ENCODE assay signal across 8 cellular contexts in genomic region chr20:25294459-25295385, GRCh38. TPM values are rescaled to one million over a fixed set of nuclear protein-coding genes. Genes with fewer than 3 reads are reported as not detected.
DNase-seq lines count a peak whose midpoint lies in the region; TF ChIP-seq lines count a peak whose summit lies in the region.

No MANE protein-coding gene starts in this region.

- H3K4me3 ChIP-seq in CD8-positive, alpha-beta memory T cell (ENCODE audit: low read length) = no peak overlapping the region
- H3K4me3 ChIP-seq in HEK293 (ENCODE audit: low read depth, low read length) = no peak overlapping the region
- no peak overlapping the region for H3K4me3 ChIP-seq in esophagus squamous epithelium

- peak overlapping the region in 3 of 8 donors; percentile 40 to 66 (median 47) for H3K27ac Mint-ChIP-seq in CD8-positive, alpha-beta memory T cell
- no peak overlapping the region for H3K27ac Mint-ChIP-seq in nephron progenitor cell

- CTCF ChIA-PET in CD8-positive, alpha-beta memory T cell (lab: Charles Lee) = interaction anchor here (1.0 to 1.9 kb wide), 6 partner anchors 19 to 301 kb away, joined by 3 to 11 read pairs (median 5); partner anchors contain the start of gene GINS1
- CTCF ChIA-PET in HEK293 (lab: Yijun Ruan, JAX) = interaction anchor here (0.6 to 3.4 kb wide), 11 partner anchors 28 to 285 kb away, joined by 3 to 47 read pairs (median 3); no protein-coding TSS in a partner anchor

- intact Hi-C loops in esophagus squamous epithelium (cut with DNase I) = loop anchor here (10.0 kb wide), 1 partner anchor 100 kb away; the partner anchor contains the start of gene ABHD12

- H3K27ac ChIP-seq in CD8-positive, alpha-beta memory T cell (ENCODE audit: low read depth, low read length) = no peak overlapping the region
- H3K27ac ChIP-seq in HEK293 (ENCODE audit: extremely low read depth, low read depth, low read length) (0 out of 2 replicates have a peak overlapping the region, but pooled peaks have one; percentile 19), esophagus squamous epithelium (peak overlapping the region; percentile 34 to 75 (median 58)), substantia nigra (ENCODE audit: low read depth, low read length, poor library complexity, severe bottlenecking) (peak overlapping the region; percentile 54)

- peak; percentile 10 to 71 (median 34) for DNase-seq in CD8-positive, alpha-beta memory T cell
- peak; percentile 10 for DNase-seq in NOMO-1 treated with dmso at 0.1 percent for 144 hours (lab: John Stamatoyannopoulos, UW; ENCODE audit: unreplicated experiment)
- DNase-seq in activated T-cell treated with anti-CD3 and anti-CD28 coated beads for 24 hours (ENCODE audit: low read depth) = peak; percentile 48
- no peak for DNase-seq in esophagus squamous epithelium (lab: John Stamatoyannopoulos, UW)
- peak; percentile 70 for DNase-seq in nephron progenitor cell
- peak in 40 of 49 donors; percentile 13 to 76 (median 56) for DNase-seq in substantia nigra (lab: John Stamatoyannopoulos, UW)
- DNase-seq in OCI-M2 (lab: John Stamatoyannopoulos, UW; ENCODE audit: unreplicated experiment) = no peak

- no peak overlapping the region for H3K4me3 Mint-ChIP-seq in CD8-positive, alpha-beta memory T cell
- no peak overlapping the region for H3K4me3 Mint-ChIP-seq in nephron progenitor cell

- 61 to 75% methylated on average over 5 to 15 of the region's 22 CpGs for WGBS in esophagus squamous epithelium, 2 donors

- H3K9me3 ChIP-seq in CD8-positive, alpha-beta memory T cell (ENCODE audit: low read length) = no peaks in the 10 kb centered on the region
- H3K9me3 ChIP-seq in HEK293 (ENCODE audit: control insufficient read depth, insufficient read depth, low read depth, low read length) (no peaks in the 10 kb centered on the region), esophagus squamous epithelium (no peaks in the 10 kb centered on the region)

- TF ChIP-seq CTCF in HEK293 (tag by site-specific recombination; IDR thresholded peaks at IDR 0.05) = peak; percentile 100
- peak; percentile 35 to 51 (median 48) for TF ChIP-seq CTCF in esophagus squamous epithelium (IDR thresholded peaks at IDR 0.05)
- TF ChIP-seq CTCF in nephron progenitor cell (IDR thresholded peaks at IDR 0.05) = peak; percentile 77

- no peaks in the 10 kb centered on the region for H3K27me3 ChIP-seq in CD8-positive, alpha-beta memory T cell (ENCODE audit: insufficient read depth, low read length, poor library complexity, severe bottlenecking)
- no peaks in the 10 kb centered on the region for H3K27me3 ChIP-seq in esophagus squamous epithelium

- POLR2A ChIA-PET in CD8-positive, alpha-beta memory T cell (lab: Charles Lee) = no interaction called here
- POLR2A ChIA-PET in HEK293 (lab: Yijun Ruan, JAX) = interaction anchor here (0.6 kb wide), 1 partner anchor 113 kb away, joined by 3 read pairs; the partner anchor contains the start of gene GINS1

- H3K27me3 Mint-ChIP-seq in CD8-positive, alpha-beta memory T cell = no peaks in the 10 kb centered on the region
- no peaks in the 10 kb centered on the region for H3K27me3 Mint-ChIP-seq in nephron progenitor cell (ENCODE audit: low read depth, poor library complexity)

- H3K9me3 Mint-ChIP-seq in CD8-positive, alpha-beta memory T cell = no peaks in the 10 kb centered on the region
- H3K9me3 Mint-ChIP-seq in nephron progenitor cell = no peaks in the 10 kb centered on the region

- H3K36me3 ChIP-seq in CD8-positive, alpha-beta memory T cell (ENCODE audit: insufficient read depth, low read length) = no peaks in the 10 kb centered on the region
- peaks cover 0 to 63% of the 10 kb centered on the region in 2 experiments; a peak in 1 of 3 replicates for H3K36me3 ChIP-seq in HEK293 (ENCODE audit: control insufficient read depth in 2 of 2, insufficient read depth in 1 of 2, low read length in 2 of 2)
- peaks cover 21 to 98% (median 34%) of the 10 kb centered on the region in 3 donors for H3K36me3 ChIP-seq in esophagus squamous epithelium

- peaks cover 0 to 4% (median 2%) of the 10 kb centered on the region in 3 donors for H3K4me1 Mint-ChIP-seq in CD8-positive, alpha-beta memory T cell
- peaks cover 3% of the 10 kb centered on the region for H3K4me1 Mint-ChIP-seq in nephron progenitor cell

- H3K36me3 Mint-ChIP-seq in CD8-positive, alpha-beta memory T cell = peaks cover 0 to 51% (median 2%) of the 10 kb centered on the region in 3 donors
- H3K36me3 Mint-ChIP-seq in nephron progenitor cell (ENCODE audit: low read depth) = peaks cover 15% of the 10 kb centered on the region

- no peaks in the 10 kb centered on the region for H3K4me1 ChIP-seq in CD8-positive, alpha-beta memory T cell (ENCODE audit: insufficient read depth, low read length)
- H3K4me1 ChIP-seq in HEK293 (ENCODE audit: control insufficient read depth, insufficient read depth, low read length) (no peaks in the 10 kb centered on the region), esophagus squamous epithelium (peaks cover 22 to 58% (median 42%) of the 10 kb centered on the region in 3 donors)

- TF ChIP-seq POLR2A in esophagus squamous epithelium (IDR thresholded peaks at IDR 0.05) = no peak

TF ChIP-seq in HEK293, 187 proteins besides CTCF, POLR2A, EP300 and RAD21 (continues in another document):
- no peak for TF ChIP-seq ZNF292 (tag by site-specific recombination; IDR thresholded peaks at IDR 0.05; ENCODE audit: borderline replicate concordance, low read depth)
- TF ChIP-seq IKZF3 (tag by site-specific recombination; IDR thresholded peaks at IDR 0.05) = no peak
- TF ChIP-seq ZBTB17 (tag by site-specific recombination; IDR thresholded peaks at IDR 0.05) = 0 out of 2 replicates have a peak, but pooled peaks have one; percentile 18
- 0 out of 2 replicates have a peak, but pooled peaks have one; percentile 37 for TF ChIP-seq ZBTB48 (tag by site-specific recombination; IDR thresholded peaks at IDR 0.05)
- TF ChIP-seq SCRT1 (tag by site-specific recombination; IDR thresholded peaks at IDR 0.05; ENCODE audit: borderline replicate concordance) = 0 out of 2 replicates have a peak, but pooled peaks have one; percentile 20
- TF ChIP-seq GLIS2 (tag by site-specific recombination; IDR thresholded peaks at IDR 0.05) = peak; percentile 79
- TF ChIP-seq ZNF155 (tag by site-specific recombination; IDR thresholded peaks at IDR 0.05) = no peak
- no peak for TF ChIP-seq ZNF350 (tag by site-specific recombination; IDR thresholded peaks at IDR 0.05)
- TF ChIP-seq ZNF449 (tag by site-specific recombination; IDR thresholded peaks at IDR 0.05) = no peak
- no peak for TF ChIP-seq ZNF521 (tag by site-specific recombination; IDR thresholded peaks at IDR 0.05)
- no peak for TF ChIP-seq ZBTB7A (tag by site-specific recombination; IDR thresholded peaks at IDR 0.05; ENCODE audit: low read depth)
- TF ChIP-seq ZNF510 (tag by site-specific recombination; IDR thresholded peaks at IDR 0.05; ENCODE audit: insufficient replicate concordance) = no peak
- TF ChIP-seq ZNF433 (tag by site-specific recombination; IDR thresholded peaks at IDR 0.05; ENCODE audit: low read depth) = no peak
- TF ChIP-seq ZBTB21 (tag by site-specific recombination; IDR thresholded peaks at IDR 0.05) = no peak
- no peak for TF ChIP-seq ZNF785 (tag by site-specific recombination; IDR thresholded peaks at IDR 0.05)
- TF ChIP-seq HOXD13 (CRISPR knock-in tag; IDR thresholded peaks at IDR 0.05; ENCODE audit: borderline replicate concordance) = no peak
- peak; percentile 71 for TF ChIP-seq ZBTB8A (tag by site-specific recombination; IDR thresholded peaks at IDR 0.05)
- peak; percentile 61; the same call in 1 of the 2 replicates for TF ChIP-seq ZNF600 (tag by site-specific recombination; IDR thresholded peaks at IDR 0.05)
- TF ChIP-seq ZNF623 (tag by site-specific recombination; IDR thresholded peaks at IDR 0.05) = no peak
- peak; percentile 21; the same call in 1 of the 2 replicates for TF ChIP-seq SP7 (tag by site-specific recombination; IDR thresholded peaks at IDR 0.05)
- no peak for TF ChIP-seq BCL6B (tag by site-specific recombination; IDR thresholded peaks at IDR 0.05)
- no peak for TF ChIP-seq ZFP3 (tag by site-specific recombination; IDR thresholded peaks at IDR 0.05; ENCODE audit: low read depth)
- TF ChIP-seq ZSCAN5A (tag by site-specific recombination; IDR thresholded peaks at IDR 0.05) = no peak

RNA-seq across cellular contexts. Expression of gene PYGB, which starts 46.8 kb away (rescaled TPM):
- total RNA-seq in CD8-positive, alpha-beta memory T cell = 10 to 100 TPM; 32.5 to 35.7 TPM
- 35.6 TPM for polyA plus RNA-seq in CD8-positive, alpha-beta memory T cell
- 100 to 1,000 TPM in 2 of 4 donors, 10 to 100 TPM in 2; 70.8 to 127 (median 95.6) TPM for total RNA-seq in esophagus squamous epithelium

Comparison
In these comparisons a context has a peak if more than half of its experiments do, and no peak if none do; other contexts are left out.
1. DNase-seq: peak in CD8-positive, alpha-beta memory T cell (5 of 5), NOMO-1 treated with dmso at 0.1 percent for 144 hours (single experiment), activated T-cell treated with anti-CD3 and anti-CD28 coated beads for 24 hours (single experiment), nephron progenitor cell (single experiment) and substantia nigra (40 of 49); none in esophagus squamous epithelium (single experiment) and OCI-M2 (single experiment).
2. CTCF ChIP-seq: peak in every context shown above with its lines; median percentile 100 in HEK293; 77 in nephron progenitor cell; 48 in esophagus squamous epithelium.